Comparison of ENCODE assay signal across 9 cellular contexts in genomic region chr11:119721129-119722120, GRCh38. TPM values are rescaled to one million over a fixed set of nuclear protein-coding genes. Genes with fewer than 3 reads are reported as not detected.
DNase-seq lines count a peak whose midpoint lies in the region; ATAC-seq, FAIRE-seq and TF ChIP-seq lines count a peak whose summit lies in the region.
"Had no signal": no experiment of that assay in that cellular context is flagged by ENCODE, and none has a peak within 500 bp of the region (broad histone marks: within the 10 kb centered on the region; RNA-seq: fewer than 3 reads in every experiment).

No MANE protein-coding gene starts in this region.

- no peak overlapping the region for H3K23ac ChIP-seq in mesendoderm (ENCODE audit: low read length)

- H3K4ac ChIP-seq in mesendoderm (ENCODE audit: low read depth, low read length): no peak overlapping the region

- H2AK5ac ChIP-seq in mesendoderm (ENCODE audit: low read length): no peak overlapping the region

- peak; percentile 18 for FAIRE-seq in bronchial epithelial cell (lab: Jason Lieb, UNC)

- DNase-seq in Caco-2 (peak in 1 of 2 experiments; percentile 66), bronchial epithelial cell (ENCODE audit: low read depth) (peak; percentile 58), mesendoderm (peak; percentile 75), NCI-H187 (lab: John Stamatoyannopoulos, UW) (no peak), GM19240 (ENCODE audit: insufficient read length, low spot score) (no peak), uterus (no peak)
- DNase-seq: activated CD4-positive, alpha-beta T cell treated with anti-CD3 and anti-CD28 coated beads for 36 hours had no signal

- no peak overlapping the region for H2BK5ac ChIP-seq in mesendoderm (ENCODE audit: low read length)

- H3K18ac ChIP-seq in mesendoderm (ENCODE audit: low read length): no peak overlapping the region

- H3K27ac ChIP-seq in mesendoderm (ENCODE audit: low read depth, low read length): no peak overlapping the region
- no peak overlapping the region for H3K27ac ChIP-seq in uterus

- WGBS in mesendoderm (ENCODE audit: extremely low coverage, insufficient coverage, low lambda C conversion rate): no CpG with 5 or more reads among the region's 13 CpGs

- CTCF ChIA-PET in Caco-2 (lab: Charles Lee): interaction anchor here (0.5 to 1.3 kb wide), 10 partner anchors 8 to 387 kb away, joined by 3 to 17 read pairs (median 4); partner anchors contain the start of gene NECTIN1

- H3K79me1 ChIP-seq in mesendoderm (ENCODE audit: low read length): peaks cover 40% of the 10 kb centered on the region

- H4K5ac ChIP-seq in mesendoderm (ENCODE audit: low read length): no peak overlapping the region

- H3K4me1 ChIP-seq in Caco-2 (peaks cover 56% of the 10 kb centered on the region), mesendoderm (ENCODE audit: control insufficient read depth, low read depth, low read length) (peaks cover 5% of the 10 kb centered on the region), uterus (no peaks in the 10 kb centered on the region)

- no peak for TF ChIP-seq POLR2A in uterus (IDR thresholded peaks at IDR 0.05)

- peaks cover 64% of the 10 kb centered on the region for H3K79me2 ChIP-seq in mesendoderm (ENCODE audit: control insufficient read depth, insufficient read depth, low read length)

- H3K4me1 Mint-ChIP-seq in Caco-2 (ENCODE audit: low read depth, unreplicated experiment): peaks cover 57% of the 10 kb centered on the region
- H3K4me1 Mint-ChIP-seq: activated CD4-positive, alpha-beta T cell treated with anti-CD3 and anti-CD28 coated beads for 36 hours had no signal

- H3K27me3 Mint-ChIP-seq in Caco-2 (ENCODE audit: insufficient read depth, unreplicated experiment): no peaks in the 10 kb centered on the region
- H3K27me3 Mint-ChIP-seq: activated CD4-positive, alpha-beta T cell treated with anti-CD3 and anti-CD28 coated beads for 36 hours had no signal

- POLR2A ChIA-PET in Caco-2 (lab: Charles Lee): no interaction called here

- H3K27ac Mint-ChIP-seq in Caco-2 (ENCODE audit: unreplicated experiment): no peak overlapping the region
- H3K27ac Mint-ChIP-seq: activated CD4-positive, alpha-beta T cell treated with anti-CD3 and anti-CD28 coated beads for 36 hours had no signal

- H3K56ac ChIP-seq in mesendoderm (ENCODE audit: low read length): no peak overlapping the region

- H3K9me3 ChIP-seq in Caco-2 (no peaks in the 10 kb centered on the region), uterus (no peaks in the 10 kb centered on the region)

- TF ChIP-seq CTCF in Caco-2 (IDR thresholded peaks at IDR 0.05; ENCODE audit: insufficient read depth in 1 of 2, low read depth in 1 of 2, low read length in 1 of 2, severe bottlenecking in 1 of 2, unreplicated experiment in 1 of 2): peak; percentile 40 to 63
- peak; percentile 65 for TF ChIP-seq CTCF in bronchial epithelial cell (IDR thresholded peaks at IDR 0.05; ENCODE audit: insufficient read depth, low read length, severe bottlenecking)
- TF ChIP-seq CTCF in uterus (IDR thresholded peaks at IDR 0.05): peak in 1 of 4 experiments; percentile 29

- peaks cover 5% of the 10 kb centered on the region for H3K36me3 Mint-ChIP-seq in Caco-2 (ENCODE audit: insufficient read depth, unreplicated experiment)

- no peaks in the 10 kb centered on the region for H3K9me3 Mint-ChIP-seq in Caco-2 (ENCODE audit: unreplicated experiment)

- H2BK15ac ChIP-seq in mesendoderm (replicated peaks; ENCODE audit: low read depth): no peak overlapping the region

- no peak overlapping the region for H3K4me3 Mint-ChIP-seq in Caco-2 (ENCODE audit: unreplicated experiment)
- H3K4me3 Mint-ChIP-seq: activated CD4-positive, alpha-beta T cell treated with anti-CD3 and anti-CD28 coated beads for 36 hours had no signal

- no peak overlapping the region for H4K8ac ChIP-seq in mesendoderm (ENCODE audit: low read depth, low read length)

- H2BK120ac ChIP-seq in mesendoderm (ENCODE audit: low read depth, low read length): no peak overlapping the region

- no peak overlapping the region for H3K4me2 ChIP-seq in mesendoderm (ENCODE audit: low read length)

- no peak overlapping the region for H3K9ac ChIP-seq in mesendoderm (ENCODE audit: low read length)

- no TSS peak for BruUV-seq in Caco-2 (replicated peaks; lab: Mats Ljungman, UMichigan)

- peak; percentile 36 for TF ChIP-seq RAD21 in Ishikawa (IDR thresholded peaks at IDR 0.05; ENCODE audit: low read depth)

- TF ChIP-seq EP300 in Ishikawa (IDR thresholded peaks at IDR 0.05; ENCODE audit: borderline replicate concordance): no peak

- H3K27me3 ChIP-seq in Caco-2 (replicated peaks; ENCODE audit: control insufficient read depth, insufficient read depth, low read length): no peaks in the 10 kb centered on the region
- no peaks in the 10 kb centered on the region for H3K27me3 ChIP-seq in bronchial epithelial cell (ENCODE audit: control insufficient read depth, insufficient read depth, low read length)
- no peaks in the 10 kb centered on the region for H3K27me3 ChIP-seq in mesendoderm (ENCODE audit: insufficient read depth, low read length, poor library complexity)
- no peaks in the 10 kb centered on the region for H3K27me3 ChIP-seq in uterus

- H3K4me3 ChIP-seq in Caco-2 (ENCODE audit: low read depth, low read length) (no peak overlapping the region), bronchial epithelial cell (ENCODE audit: low read depth, low read length) (no peak overlapping the region), mesendoderm (ENCODE audit: low read length) (no peak overlapping the region), uterus (no peak overlapping the region)

- intact Hi-C loops in Caco-2 (cut with micrococcal nuclease; ENCODE audit: unreplicated experiment): no loop called here
- intact Hi-C loops in uterus (cut with DNase I; ENCODE audit: low total_unique reads): no loop called here

- no peaks in the 10 kb centered on the region for H3K36me3 ChIP-seq in Caco-2 (ENCODE audit: control insufficient read depth, insufficient read depth, low read length)
- H3K36me3 ChIP-seq in bronchial epithelial cell (ENCODE audit: control insufficient read depth, insufficient read depth, low read length): peaks cover 59% of the 10 kb centered on the region
- no peaks in the 10 kb centered on the region for H3K36me3 ChIP-seq in mesendoderm (ENCODE audit: control insufficient read depth, insufficient read depth, low read length)
- H3K36me3 ChIP-seq in uterus: no peaks in the 10 kb centered on the region

- no peak for ATAC-seq in GM18870 (IDR thresholded peaks at IDR 0.05; ENCODE audit: unreplicated experiment)
- ATAC-seq: activated CD4-positive, alpha-beta T cell treated with anti-CD3 and anti-CD28 coated beads for 36 hours had no signal

TF ChIP-seq in Ishikawa, 13 proteins besides CTCF, POLR2A, EP300 and RAD21:
- no peak for TF ChIP-seq TEAD4 (IDR thresholded peaks at IDR 0.05)
- TF ChIP-seq TCF12 (IDR thresholded peaks at IDR 0.05; ENCODE audit: low read depth): no peak
- TF ChIP-seq YY1 (IDR thresholded peaks at IDR 0.05; ENCODE audit: low read depth): no peak
- TF ChIP-seq CEBPB (IDR thresholded peaks at IDR 0.05): no peak
- no peak for TF ChIP-seq NFIC (IDR thresholded peaks at IDR 0.05)

RNA-seq across cellular contexts. Expression of gene NECTIN1, which starts 7.6 kb away (rescaled TPM):
- total RNA-seq in Caco-2 (2022) (60.1 and 63.6 TPM in 2 replicates), bronchial epithelial cell (85.3 and 161 TPM in 2 replicates), uterus (10 to 100 TPM in 1 of 4 donors, 1 to 10 TPM in 2, not detected in 1; 1.3 to 10.6 (median 9.2) TPM)
- 30.2 TPM for polyA plus RNA-seq in mesendoderm (2013, experiment 1 of 2)
- polyA plus RNA-seq in mesendoderm (2013, experiment 2 of 2): 30.5 TPM

Comparison
In these comparisons a context has a peak if more than half of its experiments do, and no peak if none do; other contexts are left out.
1. DNase-seq: peak in bronchial epithelial cell (single experiment) and mesendoderm (single experiment); none in NCI-H187 (0 of 2), GM19240 (single experiment) and uterus (0 of 2).